15 cellular contexts compared by ENCODE assay signal in genomic region chr4:22458112-22458511, GRCh38. TPM values are rescaled to one million over a fixed set of nuclear protein-coding genes. Genes with fewer than 3 reads are reported as not detected.
DNase-seq lines count a peak whose midpoint lies in the region; ATAC-seq and TF ChIP-seq lines count a peak whose summit lies in the region.
"Had no signal": no experiment of that assay in that cellular context is flagged by ENCODE, and none has a peak within 500 bp of the region (broad histone marks: within the 10 kb centered on the region; RNA-seq: fewer than 3 reads in every experiment).

No MANE protein-coding gene starts in this region.

- H3K36me3 ChIP-seq in RWPE2 (ENCODE audit: low read depth) (no peaks in the 10 kb centered on the region; the same call in 1 of the 2 replicates), left ventricle myocardium inferior (no peaks in the 10 kb centered on the region)

- ATAC-seq in RWPE2 (ENCODE audit: low read depth) (peak; percentile 70), HG02884 (IDR thresholded peaks at IDR 0.05; ENCODE audit: unreplicated experiment) (no peak), GM18520 (IDR thresholded peaks at IDR 0.05; ENCODE audit: unreplicated experiment) (no peak)
- ATAC-seq: left cardiac atrium had no signal

- H3K27me3 ChIP-seq in RWPE2 (ENCODE audit: insufficient read depth, poor library complexity, severe bottlenecking), result no peaks in the 10 kb centered on the region
- H3K27me3 ChIP-seq in left ventricle myocardium inferior (ENCODE audit: low read depth), result no peaks in the 10 kb centered on the region

- intact Hi-C loops in left ventricle myocardium inferior (cut with micrococcal nuclease), result no loop called here

- TF ChIP-seq CTCF in RWPE2 (IDR thresholded peaks at IDR 0.05; ENCODE audit: poor library complexity, severe bottlenecking) (no peak), left ventricle myocardium inferior (IDR thresholded peaks at IDR 0.05; ENCODE audit: borderline replicate concordance) (no peak)

- DNase-seq in DMS53 (lab: John Stamatoyannopoulos, UW) (peak; percentile 87), RWPE2 (ENCODE audit: low spot score) (no peak), left kidney (ENCODE audit: low read depth, low spot score) (peak; percentile 90), left ventricle myocardium inferior (no peak), NCI-H2171 (lab: John Stamatoyannopoulos, UW) (no peak)
- DNase-seq: activated CD4-positive, CD25-positive, alpha-beta regulatory T cell treated with anti-CD3 and anti-CD28 coated beads, Interleukin-2, amount 50 U/mL, for 72 hours; activated naive CD4-positive, alpha-beta T cell; aorta; glutamatergic neuron; left cardiac atrium; NCI-H1930; Right ventricle myocardium superior had no signal

- TF ChIP-seq EP300 in Ishikawa (IDR thresholded peaks at IDR 0.05; ENCODE audit: borderline replicate concordance), result no peak

- H3K9me3 ChIP-seq in RWPE2 (ENCODE audit: severe bottlenecking) (no peaks in the 10 kb centered on the region), left ventricle myocardium inferior (replicated peaks) (no peaks in the 10 kb centered on the region)

- TF ChIP-seq RAD21 in Ishikawa (IDR thresholded peaks at IDR 0.05; ENCODE audit: low read depth), result no peak

- H3K4me3 ChIP-seq in RWPE2 (ENCODE audit: severe bottlenecking), result no peak overlapping the region
- H3K4me3 ChIP-seq in left ventricle myocardium inferior, result no peak overlapping the region

- H3K4me1 ChIP-seq in RWPE2 (ENCODE audit: insufficient read depth, poor library complexity, severe bottlenecking) (no peaks in the 10 kb centered on the region), left ventricle myocardium inferior (peaks cover 22% of the 10 kb centered on the region)

- H3K27ac ChIP-seq in RWPE2 (ENCODE audit: poor library complexity, severe bottlenecking) (no peak overlapping the region), left ventricle myocardium inferior (replicated peaks) (no peak overlapping the region)

TF ChIP-seq in Ishikawa, 13 proteins besides CTCF, POLR2A, EP300 and RAD21:
- TF ChIP-seq TAF1 (IDR thresholded peaks at IDR 0.05; ENCODE audit: low read depth) (no peak), FOXM1 (IDR thresholded peaks at IDR 0.05; ENCODE audit: borderline replicate concordance, low read depth) (no peak), YY1 (IDR thresholded peaks at IDR 0.05; ENCODE audit: low read depth) (no peak), EGR1 (IDR thresholded peaks at IDR 0.05) (no peak), CREB1 (IDR thresholded peaks at IDR 0.05; ENCODE audit: low read depth) (no peak), TCF12 (IDR thresholded peaks at IDR 0.05; ENCODE audit: low read depth) (peak; percentile 66), USF1 (IDR thresholded peaks at IDR 0.05) (no peak), CEBPB (IDR thresholded peaks at IDR 0.05) (no peak), TEAD4 (IDR thresholded peaks at IDR 0.05) (no peak), NFIC (IDR thresholded peaks at IDR 0.05) (peak; percentile 48), REST (IDR thresholded peaks at IDR 0.05; ENCODE audit: low read depth) (no peak)

RNA-seq across cellular contexts. Expression of gene ADGRA3, which starts 57.8 kb away (rescaled TPM):
- total RNA-seq in left ventricle myocardium inferior, result 26.9 TPM

Comparison
In these comparisons a context has a peak if more than half of its experiments do, and no peak if none do; other contexts are left out.
1. DNase-seq: peak in DMS53 (single experiment) and left kidney (single experiment); none in RWPE2 (single experiment), left ventricle myocardium inferior (single experiment) and NCI-H2171 (single experiment).